Comparison of ENCODE assay signal across 8 cellular contexts in the genomic region with DNA sequence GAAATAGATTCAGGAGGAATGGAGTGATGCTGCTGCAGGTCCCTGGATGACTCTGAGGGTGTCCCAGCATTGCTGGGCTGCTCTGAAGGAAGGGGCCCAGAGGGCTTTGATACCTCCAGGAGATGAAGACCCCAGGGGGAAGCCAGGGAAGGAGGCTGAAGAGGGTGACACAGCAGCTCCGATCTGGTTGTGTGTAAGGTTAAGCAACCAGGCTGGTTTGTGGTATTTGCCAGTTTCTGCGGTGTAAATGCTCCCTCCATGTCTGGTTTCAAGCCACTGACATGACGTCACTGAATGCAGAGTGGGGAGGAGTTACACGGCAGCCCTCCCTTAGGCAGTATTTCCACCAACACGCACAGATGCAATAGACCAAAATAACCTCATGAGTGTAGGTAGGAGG.
DNase-seq lines count a peak whose midpoint lies in the region; ATAC-seq and TF ChIP-seq lines count a peak whose summit lies in the region.

No MANE protein-coding gene starts in this region.

- no peak overlapping the region for H3K4me3 ChIP-seq in cardiac fibroblast (replicated peaks in 1 of 2; ENCODE audit: low read depth in 2 of 2, low read length in 2 of 2)

- TF ChIP-seq CTCF in cardiac fibroblast (IDR thresholded peaks at IDR 0.05; ENCODE audit: low read depth, low read length), result no peak

- peak; percentile 32 for DNase-seq in DMS53 (lab: John Stamatoyannopoulos, UW)
- DNase-seq in DMS53 treated with DMSO at 0.1 percent for 48 hours (lab: John Stamatoyannopoulos, UW; ENCODE audit: unreplicated experiment), result no peak
- peak; percentile 61 for DNase-seq in NCI-H2171 treated with DMSO at 0.1 percent for 48 hours (lab: John Stamatoyannopoulos, UW)
- peak; percentile 68 to 77 for DNase-seq in cardiac fibroblast (ENCODE audit: low read depth in 2 of 2)
- peak in 6 of 10 donors; percentile 7 to 78 (median 34) for DNase-seq in posterior cingulate gyrus

- ATAC-seq in GM21360 (IDR thresholded peaks at IDR 0.05; ENCODE audit: unreplicated experiment), result no peak
- no peak for ATAC-seq in HG02884 (IDR thresholded peaks at IDR 0.05; ENCODE audit: unreplicated experiment)
- no peak for ATAC-seq in GM18519 (IDR thresholded peaks at IDR 0.05; ENCODE audit: low FRiP score, unreplicated experiment)

- intact Hi-C loops in posterior cingulate gyrus (cut with DNase I), result no loop called here
